1 cellular context compared by ENCODE assay signal in the genomic region with DNA sequence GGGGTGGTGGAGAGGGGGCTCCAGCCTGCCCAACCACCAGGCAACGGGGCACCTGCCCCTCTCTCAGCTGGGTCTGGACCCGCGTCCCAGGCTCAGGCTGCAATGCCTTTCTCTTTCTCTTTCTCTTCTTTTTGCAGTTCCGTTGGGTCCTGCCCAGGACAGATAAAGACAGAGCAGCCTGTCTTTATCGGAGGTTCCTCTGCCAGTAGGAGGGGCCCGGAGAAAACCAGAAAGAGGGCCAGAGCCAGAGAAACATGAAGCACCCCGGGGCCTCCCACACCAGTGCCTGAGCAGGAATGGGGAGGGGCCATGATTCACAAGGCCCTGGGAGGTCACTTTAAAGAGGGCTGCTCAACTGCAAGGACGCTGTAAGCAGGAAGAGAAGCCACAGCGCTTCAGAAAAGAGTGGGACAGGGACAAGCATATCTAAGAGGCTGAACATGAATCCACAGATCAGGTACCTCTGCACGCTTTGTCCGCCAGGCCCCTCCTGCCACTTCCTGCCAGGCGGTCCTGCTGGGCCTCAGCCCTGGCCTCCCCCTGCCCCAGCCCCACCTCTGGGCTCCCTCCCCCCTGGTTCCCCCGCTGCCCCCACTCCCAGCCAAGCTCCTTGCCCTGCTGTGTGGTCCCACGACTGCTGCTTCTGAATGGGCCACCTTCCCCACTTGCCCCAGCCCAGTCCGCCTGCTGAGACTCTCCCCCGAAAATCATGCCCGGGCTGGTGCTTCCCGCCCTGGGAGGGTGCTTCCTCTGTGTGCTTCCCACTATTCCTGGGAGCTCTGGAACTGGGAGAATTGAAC.
TF ChIP-seq lines count a peak whose summit lies in the region.

A gene (plus strand): TSS at position 335 of the 800 bp plus-strand sequence. CDS start 106 bp downstream, at position 441.

TF ChIP-seq in GM12878, 131 proteins besides CTCF, POLR2A, EP300 and RAD21 (continued from another document and continues in another):
- TF ChIP-seq, protein P1, sequence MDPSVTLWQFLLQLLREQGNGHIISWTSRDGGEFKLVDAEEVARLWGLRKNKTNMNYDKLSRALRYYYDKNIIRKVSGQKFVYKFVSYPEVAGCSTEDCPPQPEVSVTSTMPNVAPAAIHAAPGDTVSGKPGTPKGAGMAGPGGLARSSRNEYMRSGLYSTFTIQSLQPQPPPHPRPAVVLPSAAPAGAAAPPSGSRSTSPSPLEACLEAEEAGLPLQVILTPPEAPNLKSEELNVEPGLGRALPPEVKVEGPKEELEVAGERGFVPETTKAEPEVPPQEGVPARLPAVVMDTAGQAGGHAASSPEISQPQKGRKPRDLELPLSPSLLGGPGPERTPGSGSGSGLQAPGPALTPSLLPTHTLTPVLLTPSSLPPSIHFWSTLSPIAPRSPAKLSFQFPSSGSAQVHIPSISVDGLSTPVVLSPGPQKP (IDR thresholded peaks at IDR 0.05; ENCODE audit: low read depth, low read length) = no peak
- no peak for TF ChIP-seq ESRRA (IDR thresholded peaks at IDR 0.05; ENCODE audit: low read length)
- no peak for TF ChIP-seq RCOR1 (conservative IDR thresholded peaks at IDR 0.05; ENCODE audit: low read depth, low read length)
- TF ChIP-seq SRF (IDR thresholded peaks at IDR 0.05; ENCODE audit: low read depth in 2 of 2, low read length in 2 of 2) = no peak
- TF ChIP-seq NR2C2 (IDR thresholded peaks at IDR 0.05; ENCODE audit: borderline replicate concordance, control insufficient read depth, insufficient read length, low read depth) = no peak
- no peak for TF ChIP-seq STAT3 (IDR thresholded peaks at IDR 0.05; ENCODE audit: low read depth, low read length)
- no peak for TF ChIP-seq MEF2B (IDR thresholded peaks at IDR 0.05; ENCODE audit: partially characterized antibody, poor library complexity, severe bottlenecking)
- TF ChIP-seq CHD4 (IDR thresholded peaks at IDR 0.05) = no peak
- no peak for TF ChIP-seq JUNB (IDR thresholded peaks at IDR 0.05)
- 0 out of 2 replicates have a peak, but pooled peaks have one; percentile 21 for TF ChIP-seq RAD51 (IDR thresholded peaks at IDR 0.05)
- TF ChIP-seq NR2C1 (IDR thresholded peaks at IDR 0.05) = no peak
- no peak for TF ChIP-seq EZH2 (IDR thresholded peaks at IDR 0.05; ENCODE audit: borderline replicate concordance, control insufficient read depth, low read depth, low read length)
- TF ChIP-seq, protein P2, sequence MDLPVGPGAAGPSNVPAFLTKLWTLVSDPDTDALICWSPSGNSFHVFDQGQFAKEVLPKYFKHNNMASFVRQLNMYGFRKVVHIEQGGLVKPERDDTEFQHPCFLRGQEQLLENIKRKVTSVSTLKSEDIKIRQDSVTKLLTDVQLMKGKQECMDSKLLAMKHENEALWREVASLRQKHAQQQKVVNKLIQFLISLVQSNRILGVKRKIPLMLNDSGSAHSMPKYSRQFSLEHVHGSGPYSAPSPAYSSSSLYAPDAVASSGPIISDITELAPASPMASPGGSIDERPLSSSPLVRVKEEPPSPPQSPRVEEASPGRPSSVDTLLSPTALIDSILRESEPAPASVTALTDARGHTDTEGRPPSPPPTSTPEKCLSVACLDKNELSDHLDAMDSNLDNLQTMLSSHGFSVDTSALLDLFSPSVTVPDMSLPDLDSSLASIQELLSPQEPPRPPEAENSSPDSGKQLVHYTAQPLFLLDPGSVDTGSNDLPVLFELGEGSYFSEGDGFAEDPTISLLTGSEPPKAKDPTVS (IDR thresholded peaks at IDR 0.05; ENCODE audit: low read depth, low read length) = no peak
- TF ChIP-seq, protein P3, sequence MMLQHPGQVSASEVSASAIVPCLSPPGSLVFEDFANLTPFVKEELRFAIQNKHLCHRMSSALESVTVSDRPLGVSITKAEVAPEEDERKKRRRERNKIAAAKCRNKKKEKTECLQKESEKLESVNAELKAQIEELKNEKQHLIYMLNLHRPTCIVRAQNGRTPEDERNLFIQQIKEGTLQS (IDR thresholded peaks at IDR 0.05; ENCODE audit: borderline replicate concordance, extremely low read depth, low read depth, low read length) = no peak
- peak; percentile 70 for TF ChIP-seq YY1 (IDR thresholded peaks at IDR 0.05; ENCODE audit: low read depth, low read length)
- TF ChIP-seq IKZF2 (IDR thresholded peaks at IDR 0.05) = peak in 1 of 2 experiments; percentile 36; a peak in 1 of 4 replicates
- no peak for TF ChIP-seq PAX5 (IDR thresholded peaks at IDR 0.05; ENCODE audit: borderline replicate concordance, low read depth, low read length)
- 0 out of 2 replicates have a peak, but pooled peaks have one; percentile 28 for TF ChIP-seq CREB1 (IDR thresholded peaks at IDR 0.05; ENCODE audit: low read depth)
- 0 out of 2 replicates have a peak, but pooled peaks have one; percentile 8 for TF ChIP-seq DPF2 (IDR thresholded peaks at IDR 0.05)
- 0 out of 2 replicates have a peak, but pooled peaks have one; percentile 56 for TF ChIP-seq GATAD2B (conservative IDR thresholded peaks at IDR 0.05; ENCODE audit: low read depth)
- 0 out of 2 replicates have a peak, but pooled peaks have one; percentile 19 for TF ChIP-seq ATF7 (IDR thresholded peaks at IDR 0.05; ENCODE audit: low read depth)
- TF ChIP-seq SPI1 (IDR thresholded peaks at IDR 0.05; ENCODE audit: borderline replicate concordance, insufficient read depth, low read depth, low read length) = no peak
- TF ChIP-seq, protein P4, sequence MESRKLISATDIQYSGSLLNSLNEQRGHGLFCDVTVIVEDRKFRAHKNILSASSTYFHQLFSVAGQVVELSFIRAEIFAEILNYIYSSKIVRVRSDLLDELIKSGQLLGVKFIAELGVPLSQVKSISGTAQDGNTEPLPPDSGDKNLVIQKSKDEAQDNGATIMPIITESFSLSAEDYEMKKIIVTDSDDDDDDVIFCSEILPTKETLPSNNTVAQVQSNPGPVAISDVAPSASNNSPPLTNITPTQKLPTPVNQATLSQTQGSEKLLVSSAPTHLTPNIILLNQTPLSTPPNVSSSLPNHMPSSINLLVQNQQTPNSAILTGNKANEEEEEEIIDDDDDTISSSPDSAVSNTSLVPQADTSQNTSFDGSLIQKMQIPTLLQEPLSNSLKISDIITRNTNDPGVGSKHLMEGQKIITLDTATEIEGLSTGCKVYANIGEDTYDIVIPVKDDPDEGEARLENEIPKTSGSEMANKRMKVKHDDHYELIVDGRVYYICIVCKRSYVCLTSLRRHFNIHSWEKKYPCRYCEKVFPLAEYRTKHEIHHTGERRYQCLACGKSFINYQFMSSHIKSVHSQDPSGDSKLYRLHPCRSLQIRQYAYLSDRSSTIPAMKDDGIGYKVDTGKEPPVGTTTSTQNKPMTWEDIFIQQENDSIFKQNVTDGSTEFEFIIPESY (IDR thresholded peaks at IDR 0.05) = no peak
- TF ChIP-seq, protein P5, sequence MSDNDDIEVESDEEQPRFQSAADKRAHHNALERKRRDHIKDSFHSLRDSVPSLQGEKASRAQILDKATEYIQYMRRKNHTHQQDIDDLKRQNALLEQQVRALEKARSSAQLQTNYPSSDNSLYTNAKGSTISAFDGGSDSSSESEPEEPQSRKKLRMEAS (IDR thresholded peaks at IDR 0.05; ENCODE audit: low read depth, low read length) = peak; percentile 28; the same call in 1 of the 2 replicates
- TF ChIP-seq NBN (IDR thresholded peaks at IDR 0.05) = peak; percentile 30; the same call in 1 of the 2 replicates
- TF ChIP-seq SMAD5 (IDR thresholded peaks at IDR 0.05; ENCODE audit: low read depth) = peak; percentile 48; the same call in 1 of the 2 replicates
- no peak for TF ChIP-seq GABPA (IDR thresholded peaks at IDR 0.05; ENCODE audit: low read depth)
- TF ChIP-seq, protein P6, sequence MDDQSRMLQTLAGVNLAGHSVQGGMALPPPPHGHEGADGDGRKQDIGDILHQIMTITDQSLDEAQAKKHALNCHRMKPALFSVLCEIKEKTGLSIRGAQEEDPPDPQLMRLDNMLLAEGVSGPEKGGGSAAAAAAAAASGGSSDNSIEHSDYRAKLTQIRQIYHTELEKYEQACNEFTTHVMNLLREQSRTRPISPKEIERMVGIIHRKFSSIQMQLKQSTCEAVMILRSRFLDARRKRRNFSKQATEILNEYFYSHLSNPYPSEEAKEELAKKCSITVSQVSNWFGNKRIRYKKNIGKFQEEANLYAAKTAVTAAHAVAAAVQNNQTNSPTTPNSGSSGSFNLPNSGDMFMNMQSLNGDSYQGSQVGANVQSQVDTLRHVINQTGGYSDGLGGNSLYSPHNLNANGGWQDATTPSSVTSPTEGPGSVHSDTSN (IDR thresholded peaks at IDR 0.05; ENCODE audit: insufficient replicate concordance, low read depth, low read length) = no peak
- no peak for TF ChIP-seq CEBPB (IDR thresholded peaks at IDR 0.05; ENCODE audit: borderline replicate concordance in 1 of 2, low read depth in 2 of 2, low read length in 2 of 2)
- peak; percentile 25; the same call in 1 of the 2 replicates for TF ChIP-seq FOXK2 (IDR thresholded peaks at IDR 0.05)
- TF ChIP-seq RFX5 (IDR thresholded peaks at IDR 0.05; ENCODE audit: low read depth, low read length) = no peak
- no peak for TF ChIP-seq TBL1XR1 (IDR thresholded peaks at IDR 0.05; ENCODE audit: low read depth, low read length)
- TF ChIP-seq, protein P7, sequence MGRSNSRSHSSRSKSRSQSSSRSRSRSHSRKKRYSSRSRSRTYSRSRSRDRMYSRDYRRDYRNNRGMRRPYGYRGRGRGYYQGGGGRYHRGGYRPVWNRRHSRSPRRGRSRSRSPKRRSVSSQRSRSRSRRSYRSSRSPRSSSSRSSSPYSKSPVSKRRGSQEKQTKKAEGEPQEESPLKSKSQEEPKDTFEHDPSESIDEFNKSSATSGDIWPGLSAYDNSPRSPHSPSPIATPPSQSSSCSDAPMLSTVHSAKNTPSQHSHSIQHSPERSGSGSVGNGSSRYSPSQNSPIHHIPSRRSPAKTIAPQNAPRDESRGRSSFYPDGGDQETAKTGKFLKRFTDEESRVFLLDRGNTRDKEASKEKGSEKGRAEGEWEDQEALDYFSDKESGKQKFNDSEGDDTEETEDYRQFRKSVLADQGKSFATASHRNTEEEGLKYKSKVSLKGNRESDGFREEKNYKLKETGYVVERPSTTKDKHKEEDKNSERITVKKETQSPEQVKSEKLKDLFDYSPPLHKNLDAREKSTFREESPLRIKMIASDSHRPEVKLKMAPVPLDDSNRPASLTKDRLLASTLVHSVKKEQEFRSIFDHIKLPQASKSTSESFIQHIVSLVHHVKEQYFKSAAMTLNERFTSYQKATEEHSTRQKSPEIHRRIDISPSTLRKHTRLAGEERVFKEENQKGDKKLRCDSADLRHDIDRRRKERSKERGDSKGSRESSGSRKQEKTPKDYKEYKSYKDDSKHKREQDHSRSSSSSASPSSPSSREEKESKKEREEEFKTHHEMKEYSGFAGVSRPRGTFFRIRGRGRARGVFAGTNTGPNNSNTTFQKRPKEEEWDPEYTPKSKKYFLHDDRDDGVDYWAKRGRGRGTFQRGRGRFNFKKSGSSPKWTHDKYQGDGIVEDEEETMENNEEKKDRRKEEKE (IDR thresholded peaks at IDR 0.05) = no peak
- no peak for TF ChIP-seq FOS (IDR thresholded peaks at IDR 0.05; ENCODE audit: borderline replicate concordance, extremely low read depth, insufficient read length)
- no peak for TF ChIP-seq KLF5 (IDR thresholded peaks at IDR 0.05; ENCODE audit: partially characterized antibody)
- no peak for TF ChIP-seq HDAC6 (IDR thresholded peaks at IDR 0.05; ENCODE audit: unreplicated experiment)
- TF ChIP-seq, protein P8, sequence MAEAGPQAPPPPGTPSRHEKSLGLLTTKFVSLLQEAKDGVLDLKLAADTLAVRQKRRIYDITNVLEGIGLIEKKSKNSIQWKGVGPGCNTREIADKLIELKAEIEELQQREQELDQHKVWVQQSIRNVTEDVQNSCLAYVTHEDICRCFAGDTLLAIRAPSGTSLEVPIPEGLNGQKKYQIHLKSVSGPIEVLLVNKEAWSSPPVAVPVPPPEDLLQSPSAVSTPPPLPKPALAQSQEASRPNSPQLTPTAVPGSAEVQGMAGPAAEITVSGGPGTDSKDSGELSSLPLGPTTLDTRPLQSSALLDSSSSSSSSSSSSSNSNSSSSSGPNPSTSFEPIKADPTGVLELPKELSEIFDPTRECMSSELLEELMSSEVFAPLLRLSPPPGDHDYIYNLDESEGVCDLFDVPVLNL (IDR thresholded peaks at IDR 0.05; ENCODE audit: low read depth, low read length) = no peak
- TF ChIP-seq, protein P9, sequence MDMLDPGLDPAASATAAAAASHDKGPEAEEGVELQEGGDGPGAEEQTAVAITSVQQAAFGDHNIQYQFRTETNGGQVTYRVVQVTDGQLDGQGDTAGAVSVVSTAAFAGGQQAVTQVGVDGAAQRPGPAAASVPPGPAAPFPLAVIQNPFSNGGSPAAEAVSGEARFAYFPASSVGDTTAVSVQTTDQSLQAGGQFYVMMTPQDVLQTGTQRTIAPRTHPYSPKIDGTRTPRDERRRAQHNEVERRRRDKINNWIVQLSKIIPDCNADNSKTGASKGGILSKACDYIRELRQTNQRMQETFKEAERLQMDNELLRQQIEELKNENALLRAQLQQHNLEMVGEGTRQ (IDR thresholded peaks at IDR 0.05; ENCODE audit: borderline replicate concordance, low read depth, low read length) = no peak
- peak; percentile 8 to 58; a peak in 1 of 4 replicates for TF ChIP-seq BHLHE40 (IDR thresholded peaks at IDR 0.05; ENCODE audit: borderline replicate concordance in 1 of 2, low read depth in 2 of 2, low read length in 1 of 2)
- TF ChIP-seq PAX8 (IDR thresholded peaks at IDR 0.05) = no peak
- no peak for TF ChIP-seq SIX5 (IDR thresholded peaks at IDR 0.05; ENCODE audit: low read depth, low read length, severe bottlenecking)
- TF ChIP-seq ZNF274 (IDR thresholded peaks at IDR 0.05; ENCODE audit: insufficient read depth, insufficient read length) = no peak
- TF ChIP-seq, protein P10, sequence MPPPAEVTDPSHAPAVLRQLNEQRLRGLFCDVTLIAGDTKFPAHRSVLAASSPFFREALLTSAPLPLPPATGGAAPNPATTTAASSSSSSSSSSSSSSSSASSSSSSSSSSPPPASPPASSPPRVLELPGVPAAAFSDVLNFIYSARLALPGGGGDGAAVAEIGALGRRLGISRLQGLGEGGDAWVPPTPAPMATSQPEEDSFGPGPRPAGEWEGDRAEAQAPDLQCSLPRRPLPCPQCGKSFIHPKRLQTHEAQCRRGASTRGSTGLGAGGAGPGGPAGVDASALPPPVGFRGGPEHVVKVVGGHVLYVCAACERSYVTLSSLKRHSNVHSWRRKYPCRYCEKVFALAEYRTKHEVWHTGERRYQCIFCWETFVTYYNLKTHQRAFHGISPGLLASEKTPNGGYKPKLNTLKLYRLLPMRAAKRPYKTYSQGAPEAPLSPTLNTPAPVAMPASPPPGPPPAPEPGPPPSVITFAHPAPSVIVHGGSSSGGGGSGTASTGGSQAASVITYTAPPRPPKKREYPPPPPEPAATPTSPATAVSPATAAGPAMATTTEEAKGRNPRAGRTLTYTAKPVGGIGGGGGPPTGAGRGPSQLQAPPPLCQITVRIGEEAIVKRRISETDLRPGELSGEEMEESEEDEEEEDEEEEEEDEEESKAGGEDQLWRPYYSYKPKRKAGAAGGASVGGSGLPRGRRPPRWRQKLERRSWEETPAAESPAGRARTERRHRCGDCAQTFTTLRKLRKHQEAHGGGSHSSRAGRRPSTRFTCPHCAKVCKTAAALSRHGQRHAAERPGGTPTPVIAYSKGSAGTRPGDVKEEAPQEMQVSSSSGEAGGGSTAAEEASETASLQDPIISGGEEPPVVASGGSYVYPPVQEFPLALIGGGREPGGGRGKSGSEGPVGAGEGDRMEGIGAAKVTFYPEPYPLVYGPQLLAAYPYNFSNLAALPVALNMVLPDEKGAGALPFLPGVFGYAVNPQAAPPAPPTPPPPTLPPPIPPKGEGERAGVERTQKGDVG (CRISPR knock-in tag; IDR thresholded peaks at IDR 0.05) = no peak
- no peak for TF ChIP-seq NRF1 (conservative IDR thresholded peaks at IDR 0.05; ENCODE audit: low read depth, low read length)
- TF ChIP-seq IRF4 (IDR thresholded peaks at IDR 0.05; ENCODE audit: low read depth, low read length) = no peak
- TF ChIP-seq FOXM1 (IDR thresholded peaks at IDR 0.05; ENCODE audit: low read depth, low read length) = no peak
- TF ChIP-seq NFYA (IDR thresholded peaks at IDR 0.05; ENCODE audit: borderline replicate concordance, low read depth, low read length) = no peak
